Comparison of ENCODE assay signal across 25 cellular contexts in the genomic region with DNA sequence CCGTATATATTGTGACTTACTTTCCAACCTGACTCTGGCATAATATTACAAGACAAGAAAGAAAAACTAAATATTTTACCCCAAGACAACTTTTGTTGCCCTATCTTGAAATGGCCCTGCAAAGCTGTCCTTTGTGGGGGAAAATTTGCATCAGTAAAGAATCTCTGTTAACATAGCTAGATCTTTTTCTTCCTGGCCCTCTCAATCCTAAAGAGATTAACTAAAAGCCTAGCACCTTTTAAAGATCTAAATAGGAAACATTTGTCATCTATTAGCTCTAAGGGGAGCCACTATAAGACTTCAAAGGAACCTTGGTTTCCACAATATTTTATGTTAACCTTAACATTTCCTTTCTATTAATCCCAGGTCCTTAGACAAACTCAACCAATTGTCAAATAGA.
"Had no signal": no experiment of that assay in that cellular context is flagged by ENCODE, and none has a peak within 500 bp of the region (broad histone marks: within the 10 kb centered on the region; RNA-seq: fewer than 3 reads in every experiment).

No MANE protein-coding gene starts in this region.

- H3K27me3 ChIP-seq: colonic mucosa, dorsolateral prefrontal cortex, esophagus muscularis mucosa, esophagus squamous epithelium, foreskin keratinocyte, gastrocnemius medialis, gastroesophageal sphincter, heart left ventricle, heart right ventricle had no signal

- H3K4me3 ChIP-seq: colonic mucosa, coronary artery, dorsolateral prefrontal cortex, esophagus muscularis mucosa, esophagus squamous epithelium, gastrocnemius medialis, gastroesophageal sphincter, heart left ventricle, heart right ventricle had no signal

- H3K4me1 ChIP-seq: colonic mucosa, esophagus squamous epithelium, foreskin keratinocyte, gastrocnemius medialis, gastroesophageal sphincter, heart left ventricle, heart right ventricle had no signal

- H3K9me3 ChIP-seq: colonic mucosa, esophagus muscularis mucosa, esophagus squamous epithelium, gastrocnemius medialis, gastroesophageal sphincter, heart left ventricle had no signal

- H3K9me3 Mint-ChIP-seq: endodermal cell had no signal

- H3K27ac ChIP-seq: colonic mucosa, coronary artery, dorsolateral prefrontal cortex, epithelial cell of prostate, esophagus muscularis mucosa, esophagus squamous epithelium, foreskin keratinocyte, gastrocnemius medialis, gastroesophageal sphincter, heart left ventricle, heart right ventricle had no signal

- H3K27me3 Mint-ChIP-seq: dendritic cell treated with granulocyte-macrophage colony-stimulating factor and Interleukin-4, amounts not matched to agents 40 ng/mL and 50 ng/mL, for 4 days; effector memory CD8-positive, alpha-beta T cell had no signal

- H3K36me3 ChIP-seq: colonic mucosa, esophagus muscularis mucosa, esophagus squamous epithelium, gastrocnemius medialis, gastroesophageal sphincter, heart left ventricle, heart right ventricle had no signal

- ATAC-seq: effector memory CD8-positive, alpha-beta T cell; esophagus mucosa; foreskin keratinocyte; gastrocnemius medialis; gastroesophageal sphincter; heart left ventricle; heart right ventricle had no signal

- H3K4me3 Mint-ChIP-seq: dendritic cell treated with granulocyte-macrophage colony-stimulating factor and Interleukin-4, amounts not matched to agents 40 ng/mL and 50 ng/mL, for 4 days; effector memory CD8-positive, alpha-beta T cell; endodermal cell had no signal

- DNase-seq: colonic mucosa; cortex of kidney; dermis blood vessel endothelial cell; dorsolateral prefrontal cortex; effector CD4-positive, alpha-beta T cell; effector CD8-positive, alpha-beta T cell; effector memory CD4-positive, alpha-beta T cell; effector memory CD8-positive, alpha-beta T cell; erythroblast; esophagus squamous epithelium; foreskin fibroblast; foreskin keratinocyte; foreskin melanocyte; gastrocnemius medialis; glutamatergic neuron; head of caudate nucleus; heart left ventricle; heart right ventricle had no signal

- H3K27ac Mint-ChIP-seq: dendritic cell treated with granulocyte-macrophage colony-stimulating factor and Interleukin-4, amounts not matched to agents 40 ng/mL and 50 ng/mL, for 4 days; effector memory CD8-positive, alpha-beta T cell; endodermal cell had no signal
